ENCODE assay signal across 16 cellular contexts in the genomic region with DNA sequence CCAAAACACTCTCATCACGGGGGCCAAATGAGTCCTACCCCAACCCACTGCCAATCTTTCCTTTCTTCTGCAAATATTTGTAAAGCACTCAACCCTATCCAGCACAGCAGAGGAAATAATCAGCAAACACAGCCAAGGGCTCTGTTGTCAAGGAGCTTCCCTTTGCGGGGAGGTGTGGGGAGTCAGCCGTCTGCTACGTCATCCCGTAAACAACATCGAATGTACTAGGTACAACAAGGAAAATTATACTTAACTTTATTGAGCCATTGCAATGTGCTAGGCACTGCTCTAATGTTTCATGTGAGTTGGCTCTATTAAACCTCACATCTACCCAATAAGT. TPM values are rescaled to one million over a fixed set of nuclear protein-coding genes. Genes with fewer than 3 reads are reported as not detected.
DNase-seq lines count a peak whose midpoint lies in the region; ATAC-seq and TF ChIP-seq lines count a peak whose summit lies in the region.
"Had no signal": no experiment of that assay in that cellular context is flagged by ENCODE, and none has a peak within 500 bp of the region (broad histone marks: within the 10 kb centered on the region; RNA-seq: fewer than 3 reads in every experiment).

No MANE protein-coding gene starts in this region.

- H3K27me3 Mint-ChIP-seq in activated T-helper 17 cell treated with anti-CD3 and anti-CD28 coated beads, Interleukin-2, amount 50 U/mL, for 72 hours = peaks cover 8% of the 10 kb centered on the region

- H3K4me3 ChIP-seq in left lung = no peak overlapping the region

- no peak overlapping the region for H3K27ac Mint-ChIP-seq in activated T-helper 17 cell treated with anti-CD3 and anti-CD28 coated beads, Interleukin-2, amount 50 U/mL, for 72 hours
- H3K27ac Mint-ChIP-seq: stimulated activated memory B cell treated with anti-CD40 and anti-IgM and Interleukin-4, amounts not matched to agents 10 μg/mL and 1 μg/mL and 100 μg/mL, for 72 hours had no signal

- no peaks in the 10 kb centered on the region for H3K9me3 Mint-ChIP-seq in activated T-helper 17 cell treated with anti-CD3 and anti-CD28 coated beads, Interleukin-2, amount 50 U/mL, for 72 hours
- H3K9me3 Mint-ChIP-seq: stimulated activated memory B cell treated with anti-CD40 and anti-IgM and Interleukin-4, amounts not matched to agents 10 μg/mL and 1 μg/mL and 100 μg/mL, for 72 hours had no signal

- H3K4me1 ChIP-seq in left lung = no peaks in the 10 kb centered on the region

- H3K27ac ChIP-seq in left lung = no peak overlapping the region

- DNase-seq in DMS53 (lab: John Stamatoyannopoulos, UW) (peak; percentile 97), NCI-H187 treated with DMSO at 0.1 percent for 48 hours (lab: John Stamatoyannopoulos, UW) (peak; percentile 96), NCI-H748 treated with DMSO at 0.1 percent for 48 hours (lab: John Stamatoyannopoulos, UW) (peak; percentile 97), left lung (peak in 1 of 2 donors; percentile 40), CD1c-positive myeloid dendritic cell (ENCODE audit: extremely low spot score) (no peak), NK-92 (lab: John Stamatoyannopoulos, UW; ENCODE audit: unreplicated experiment) (no peak)
- DNase-seq: activated CD4-positive, CD25-positive, alpha-beta regulatory T cell; activated T-cell treated with anti-CD3 and anti-CD28 coated beads for 4 hours; GOT3; Karpas-422; naive B cell; right cardiac atrium; stimulated activated CD4-positive, alpha-beta T cell treated with anti-CD3 and anti-CD28 coated beads, Interleukin-4, amount 100 ng/mL, for 1 hour had no signal

- H3K36me3 Mint-ChIP-seq in activated T-helper 17 cell treated with anti-CD3 and anti-CD28 coated beads, Interleukin-2, amount 50 U/mL, for 72 hours (ENCODE audit: low read depth) = no peaks in the 10 kb centered on the region
- H3K36me3 Mint-ChIP-seq: naive B cell; stimulated activated memory B cell treated with anti-CD40 and anti-IgM and Interleukin-4, amounts not matched to agents 10 μg/mL and 1 μg/mL and 100 μg/mL, for 72 hours had no signal

- no peak overlapping the region for H3K4me3 Mint-ChIP-seq in activated T-helper 17 cell treated with anti-CD3 and anti-CD28 coated beads, Interleukin-2, amount 50 U/mL, for 72 hours
- H3K4me3 Mint-ChIP-seq: naive B cell; stimulated activated memory B cell treated with anti-CD40 and anti-IgM and Interleukin-4, amounts not matched to agents 10 μg/mL and 1 μg/mL and 100 μg/mL, for 72 hours had no signal

- no peaks in the 10 kb centered on the region for H3K4me1 Mint-ChIP-seq in activated T-helper 17 cell treated with anti-CD3 and anti-CD28 coated beads, Interleukin-2, amount 50 U/mL, for 72 hours
- H3K4me1 Mint-ChIP-seq: naive B cell; stimulated activated memory B cell treated with anti-CD40 and anti-IgM and Interleukin-4, amounts not matched to agents 10 μg/mL and 1 μg/mL and 100 μg/mL, for 72 hours had no signal

- intact Hi-C loops in left lung (cut with DNase I) = no loop called here

- ATAC-seq in left lung (peak; percentile 80), GM19035 (IDR thresholded peaks at IDR 0.05; ENCODE audit: unreplicated experiment) (no peak)
- ATAC-seq in activated T-helper 17 cell treated with anti-CD3 and anti-CD28 coated beads, Interleukin-2, amount 50 U/mL, for 72 hours (replicated peaks) = no peak
- ATAC-seq: right cardiac atrium; stimulated activated memory B cell treated with anti-CD40 and anti-IgM and Interleukin-4, amounts not matched to agents 10 μg/mL and 1 μg/mL and 100 μg/mL, for 72 hours had no signal

- no peaks in the 10 kb centered on the region for H3K36me3 ChIP-seq in left lung

- no peak for TF ChIP-seq CTCF in left lung (IDR thresholded peaks at IDR 0.05)

- no peaks in the 10 kb centered on the region for H3K9me3 ChIP-seq in left lung

- peaks cover 0 to 25% of the 10 kb centered on the region in 2 donors for H3K27me3 ChIP-seq in left lung

RNA-seq across cellular contexts. Expression of a gene that starts 22.8 kb away (rescaled TPM):
- total RNA-seq in left lung = under 1 TPM in 1 of 2 donors, not detected in 1; 0.47 TPM
- under 1 TPM; 0.04 to 0.64 TPM for total RNA-seq in activated T-helper 17 cell treated with anti-CD3 and anti-CD28 coated beads, Interleukin-2, amount 50 U/mL, for 72 hours

Comparison
In these comparisons a context has a peak if more than half of its experiments do, and no peak if none do; other contexts are left out.
1. DNase-seq: peak in DMS53 (single experiment), NCI-H187 treated with DMSO at 0.1 percent for 48 hours (single experiment) and NCI-H748 treated with DMSO at 0.1 percent for 48 hours (single experiment); none in CD1c-positive myeloid dendritic cell (single experiment) and NK-92 (single experiment).